25 cellular contexts compared by ENCODE assay signal in genomic region chr18:74662622-74663021, GRCh38.
DNase-seq lines count a peak whose midpoint lies in the region; ATAC-seq, FAIRE-seq and TF ChIP-seq lines count a peak whose summit lies in the region.
"Had no signal": no experiment of that assay in that cellular context is flagged by ENCODE, and none has a peak within 500 bp of the region (broad histone marks: within the 10 kb centered on the region; RNA-seq: fewer than 3 reads in every experiment).

No MANE protein-coding gene starts in this region.

- no TSS peak for BruUV-seq in GM12878 (replicated peaks; lab: Mats Ljungman, UMichigan)

- TF ChIP-seq RAD21 in GM12878 (IDR thresholded peaks at IDR 0.05; ENCODE audit: insufficient read depth, low read depth, low read length), result no peak

- no peaks in the 10 kb centered on the region; a peak in 1 of 4 replicates for H3K36me3 ChIP-seq in GM12878 (ENCODE audit: control insufficient read depth in 2 of 2, insufficient read depth in 2 of 2, low read length in 1 of 2)
- H3K36me3 ChIP-seq in HAP-1 (replicated peaks), result no peaks in the 10 kb centered on the region
- H3K36me3 ChIP-seq: BE2C had no signal

- H3K4me1 ChIP-seq in GM12878 (ENCODE audit: control insufficient read depth, insufficient read depth, low read length) (no peaks in the 10 kb centered on the region), HAP-1 (no peaks in the 10 kb centered on the region)
- H3K4me1 ChIP-seq: BE2C, Caco-2 had no signal

- no peak for TF ChIP-seq CTCF in GM12878 (IDR thresholded peaks at IDR 0.05 in 2 of 3, conservative IDR thresholded peaks at IDR 0.05 in 1 of 3; ENCODE audit: control insufficient read depth in 2 of 3, extremely low read depth in 1 of 3, insufficient read depth in 1 of 3, low read depth in 3 of 3, low read length in 3 of 3)

- H3K4me2 ChIP-seq in GM12878 (ENCODE audit: control insufficient read depth, insufficient read depth), result no peak overlapping the region
- H3K4me2 ChIP-seq: BLaER1 had no signal

- WGBS in GM12878 (ENCODE audit: insufficient coverage, insufficient replicate concordance, low lambda C conversion rate, missing lambda C conversion rate), result 76% methylated on average over 2 of the region's 2 CpGs

- no peaks in the 10 kb centered on the region for H3K27me3 ChIP-seq in GM12878 (replicated peaks in 1 of 2; ENCODE audit: control insufficient read depth in 2 of 2, insufficient read depth in 2 of 2, low read length in 1 of 2)
- no peaks in the 10 kb centered on the region for H3K27me3 ChIP-seq in HAP-1 (ENCODE audit: low read depth)
- H3K27me3 ChIP-seq: BE2C, BLaER1 had no signal

- POLR2A ChIA-PET in GM12878 (lab: Charles Lee), result interaction anchor here (0.5 kb wide), 1 partner anchor 1046 kb away, joined by 4 read pairs; no protein-coding TSS in a partner anchor

- in situ Hi-C loops in GM12878 (cut with MboI), result loop anchor here (10.0 to 25.0 kb wide), 2 partner anchors 300 to 812 kb away; no protein-coding TSS in a partner anchor
- in situ Hi-C loops in HAP-1 (cut with MboI; ENCODE audit: low sequenced_read_pairs), result loop anchor here (25.0 kb wide), 1 partner anchor 1075 kb away; no protein-coding TSS in a partner anchor

- no peak overlapping the region for H3K9ac ChIP-seq in GM12878 (ENCODE audit: control insufficient read depth, insufficient read depth, low read length)
- H3K9ac ChIP-seq: BLaER1 had no signal

- FAIRE-seq in GM19239 (lab: Jason Lieb, UNC) (peak; percentile 45), GM12878 (lab: Jason Lieb, UNC) (peak; percentile 49), frontal cortex (lab: Jason Lieb, UNC) (no peak)
- FAIRE-seq: A204.1, GM12891 had no signal

- H2AFZ ChIP-seq in GM12878 (ENCODE audit: control insufficient read depth, low read depth, low read length), result no peak overlapping the region

- RAD21 ChIA-PET in GM12878 (lab: Charles Lee; ENCODE audit: unreplicated experiment), result no interaction called here

- DNase-seq in GM19239 (ENCODE audit: insufficient read length, low spot score) (no peak), NCI-H526 (lab: John Stamatoyannopoulos, UW) (peak; percentile 26 to 36), GM12878 (ENCODE audit: low read depth, low spot score) (no peak), frontal cortex (ENCODE audit: low spot score in 2 of 2) (no peak), HAP-1 (ENCODE audit: low spot score in 2 of 2) (no peak)
- no peak for DNase-seq in activated CD4-positive, alpha-beta T cell treated with anti-CD3 and anti-CD28 coated beads, Interleukin-2, amount 50 U/mL, for 48 hours
- DNase-seq: 8988T; ACHN; BE2C; C1 segment of cervical spinal cord; Caco-2; Calu3; CD4-positive, alpha-beta memory T cell; CD4-positive, CD25-positive, alpha-beta regulatory T cell; DMS 273 treated with DMSO at 0.1 percent for 48 hours; DMS153; DMS53; DMS79; DND-41; EL; GDM1 had no signal

- no peaks in the 10 kb centered on the region for H4K20me1 ChIP-seq in GM12878 (ENCODE audit: control insufficient read depth, insufficient read depth)
- H4K20me1 ChIP-seq: BLaER1 had no signal

- SMC1A ChIA-PET in GM12878 (lab: Charles Lee; ENCODE audit: uncharacterized antibody, unreplicated experiment), result interaction anchor here (1.5 kb wide), 1 partner anchor 35 kb away, joined by 4 read pairs; no protein-coding TSS in a partner anchor

- CTCF ChIA-PET in GM12878 (lab: Yijun Ruan, JAX), result interaction anchor here (2.7 kb wide), 1 partner anchor 301 kb away, joined by 10 read pairs; no protein-coding TSS in a partner anchor

- H3K9me3 ChIP-seq in GM12878 (replicated peaks; ENCODE audit: control insufficient read depth, insufficient read depth, low read length), result no peaks in the 10 kb centered on the region
- H3K9me3 ChIP-seq in HAP-1, result no peaks in the 10 kb centered on the region
- H3K9me3 ChIP-seq: BE2C, BLaER1, Caco-2 had no signal

- no peak for TF ChIP-seq POLR2A in GM12878 (IDR thresholded peaks at IDR 0.05; ENCODE audit: low read depth, low read length)

- ATAC-seq in GM12878, result no peak
- no peak for ATAC-seq in GM21367 (IDR thresholded peaks at IDR 0.05; ENCODE audit: unreplicated experiment)

- H3K4me3 ChIP-seq in GM12878 (no peak overlapping the region), HAP-1 (no peak overlapping the region)
- H3K4me3 ChIP-seq: BLaER1 had no signal

- intact Hi-C loops in GM12878 (cut with micrococcal nuclease; ENCODE audit: unreplicated experiment), result no loop called here

- H3K27ac ChIP-seq in GM12878 (ENCODE audit: control insufficient read depth, insufficient read depth), result no peak overlapping the region
- H3K27ac ChIP-seq: BLaER1 had no signal

- no peaks in the 10 kb centered on the region for H3K79me2 ChIP-seq in GM12878 (ENCODE audit: control insufficient read depth, insufficient read depth, low read length)

- no peak for TF ChIP-seq EP300 in GM12878 (IDR thresholded peaks at IDR 0.05; ENCODE audit: borderline replicate concordance in 1 of 2, control insufficient read depth in 1 of 2, low read depth in 2 of 2, low read length in 2 of 2)

TF ChIP-seq in GM12878, 131 proteins besides CTCF, POLR2A, EP300 and RAD21:
- TF ChIP-seq YBX1 (IDR thresholded peaks at IDR 0.05), result no peak
- TF ChIP-seq SMAD5 (IDR thresholded peaks at IDR 0.05; ENCODE audit: low read depth), result no peak
- TF ChIP-seq IKZF2 (IDR thresholded peaks at IDR 0.05), result no peak
- no peak for TF ChIP-seq KLF5 (IDR thresholded peaks at IDR 0.05; ENCODE audit: partially characterized antibody)
- no peak for TF ChIP-seq NBN (IDR thresholded peaks at IDR 0.05)
- TF ChIP-seq ZNF384 (IDR thresholded peaks at IDR 0.05; ENCODE audit: borderline replicate concordance, low read depth, low read length), result no peak
- TF ChIP-seq ATF2 (IDR thresholded peaks at IDR 0.05; ENCODE audit: low read length), result no peak
- no peak for TF ChIP-seq NR2C1 (IDR thresholded peaks at IDR 0.05)
- no peak for TF ChIP-seq EZH2 (IDR thresholded peaks at IDR 0.05; ENCODE audit: borderline replicate concordance, control insufficient read depth, low read depth, low read length)
- TF ChIP-seq, protein P1, sequence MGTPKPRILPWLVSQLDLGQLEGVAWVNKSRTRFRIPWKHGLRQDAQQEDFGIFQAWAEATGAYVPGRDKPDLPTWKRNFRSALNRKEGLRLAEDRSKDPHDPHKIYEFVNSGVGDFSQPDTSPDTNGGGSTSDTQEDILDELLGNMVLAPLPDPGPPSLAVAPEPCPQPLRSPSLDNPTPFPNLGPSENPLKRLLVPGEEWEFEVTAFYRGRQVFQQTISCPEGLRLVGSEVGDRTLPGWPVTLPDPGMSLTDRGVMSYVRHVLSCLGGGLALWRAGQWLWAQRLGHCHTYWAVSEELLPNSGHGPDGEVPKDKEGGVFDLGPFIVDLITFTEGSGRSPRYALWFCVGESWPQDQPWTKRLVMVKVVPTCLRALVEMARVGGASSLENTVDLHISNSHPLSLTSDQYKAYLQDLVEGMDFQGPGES (IDR thresholded peaks at IDR 0.05), result no peak
- no peak for TF ChIP-seq IKZF1 (conservative IDR thresholded peaks at IDR 0.05)
- no peak for TF ChIP-seq BRCA1 (IDR thresholded peaks at IDR 0.05; ENCODE audit: low read depth, low read length)
- no peak for TF ChIP-seq SMAD1 (IDR thresholded peaks at IDR 0.05; ENCODE audit: low read depth, partially characterized antibody)
- TF ChIP-seq MXI1 (IDR thresholded peaks at IDR 0.05; ENCODE audit: low read depth, low read length), result no peak
- no peak for TF ChIP-seq HCFC1 (IDR thresholded peaks at IDR 0.05; ENCODE audit: low read length)
- TF ChIP-seq, protein P2, sequence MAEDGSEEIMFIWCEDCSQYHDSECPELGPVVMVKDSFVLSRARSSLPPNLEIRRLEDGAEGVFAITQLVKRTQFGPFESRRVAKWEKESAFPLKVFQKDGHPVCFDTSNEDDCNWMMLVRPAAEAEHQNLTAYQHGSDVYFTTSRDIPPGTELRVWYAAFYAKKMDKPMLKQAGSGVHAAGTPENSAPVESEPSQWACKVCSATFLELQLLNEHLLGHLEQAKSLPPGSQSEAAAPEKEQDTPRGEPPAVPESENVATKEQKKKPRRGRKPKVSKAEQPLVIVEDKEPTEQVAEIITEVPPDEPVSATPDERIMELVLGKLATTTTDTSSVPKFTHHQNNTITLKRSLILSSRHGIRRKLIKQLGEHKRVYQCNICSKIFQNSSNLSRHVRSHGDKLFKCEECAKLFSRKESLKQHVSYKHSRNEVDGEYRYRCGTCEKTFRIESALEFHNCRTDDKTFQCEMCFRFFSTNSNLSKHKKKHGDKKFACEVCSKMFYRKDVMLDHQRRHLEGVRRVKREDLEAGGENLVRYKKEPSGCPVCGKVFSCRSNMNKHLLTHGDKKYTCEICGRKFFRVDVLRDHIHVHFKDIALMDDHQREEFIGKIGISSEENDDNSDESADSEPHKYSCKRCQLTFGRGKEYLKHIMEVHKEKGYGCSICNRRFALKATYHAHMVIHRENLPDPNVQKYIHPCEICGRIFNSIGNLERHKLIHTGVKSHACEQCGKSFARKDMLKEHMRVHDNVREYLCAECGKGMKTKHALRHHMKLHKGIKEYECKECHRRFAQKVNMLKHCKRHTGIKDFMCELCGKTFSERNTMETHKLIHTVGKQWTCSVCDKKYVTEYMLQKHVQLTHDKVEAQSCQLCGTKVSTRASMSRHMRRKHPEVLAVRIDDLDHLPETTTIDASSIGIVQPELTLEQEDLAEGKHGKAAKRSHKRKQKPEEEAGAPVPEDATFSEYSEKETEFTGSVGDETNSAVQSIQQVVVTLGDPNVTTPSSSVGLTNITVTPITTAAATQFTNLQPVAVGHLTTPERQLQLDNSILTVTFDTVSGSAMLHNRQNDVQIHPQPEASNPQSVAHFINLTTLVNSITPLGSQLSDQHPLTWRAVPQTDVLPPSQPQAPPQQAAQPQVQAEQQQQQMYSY (CRISPR knock-in tag; IDR thresholded peaks at IDR 0.05), result no peak
- no peak for TF ChIP-seq CBX3 (IDR thresholded peaks at IDR 0.05; ENCODE audit: borderline replicate concordance, low read depth)
- TF ChIP-seq POU2F2 (IDR thresholded peaks at IDR 0.05; ENCODE audit: borderline replicate concordance, low read depth, low read length), result no peak
- no peak for TF ChIP-seq GATAD2B (conservative IDR thresholded peaks at IDR 0.05; ENCODE audit: low read depth)
TF ChIP-seq in GM12878: peak in this region for 0.

Comparison
In these comparisons a context has a peak if more than half of its experiments do, and no peak if none do; other contexts are left out.
1. DNase-seq: peak in NCI-H526 (2 of 2); none in GM19239 (single experiment), GM12878 (single experiment), frontal cortex (0 of 2), activated CD4-positive, alpha-beta T cell treated with anti-CD3 and anti-CD28 coated beads, Interleukin-2, amount 50 U/mL, for 48 hours (0 of 2) and HAP-1 (0 of 2).